ENCODE assay signal across 26 cellular contexts in the genomic region with DNA sequence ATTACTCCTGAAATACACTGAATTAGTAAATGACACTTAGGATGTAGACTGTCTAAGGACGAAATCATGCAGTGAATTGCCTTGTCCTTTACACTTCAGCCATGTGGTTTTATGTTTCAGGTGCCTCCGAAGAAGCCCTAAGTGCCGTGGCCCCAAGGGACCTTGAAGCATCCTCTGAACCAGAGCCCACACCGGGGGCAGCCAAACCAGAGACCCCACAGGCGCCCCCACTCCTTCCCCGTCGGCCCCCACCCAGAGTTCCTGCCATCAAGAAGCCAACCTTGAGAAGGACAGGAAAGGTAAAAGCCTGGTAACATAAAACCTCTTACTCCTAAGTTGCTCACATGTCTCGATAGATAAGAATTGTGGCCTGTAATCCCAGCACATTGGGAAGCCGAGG.
"Had no signal": no experiment of that assay in that cellular context is flagged by ENCODE, and none has a peak within 500 bp of the region (broad histone marks: within the 10 kb centered on the region; RNA-seq: fewer than 3 reads in every experiment).

No MANE protein-coding gene starts in this region.

- H3K4me1 ChIP-seq: pancreas, psoas muscle, right lobe of liver, suprapubic skin, testis, transverse colon, upper lobe of right lung, uterus had no signal

- H3K9me3 ChIP-seq: neutrophil, pancreas, psoas muscle, right lobe of liver, sigmoid colon, suprapubic skin, testis, tibial artery, transverse colon, upper lobe of right lung, uterus had no signal

- H3K27ac ChIP-seq: neutrophil, pancreas, psoas muscle, right lobe of liver, sigmoid colon, suprapubic skin, testis, tibial artery, transverse colon, upper lobe of right lung, uterus had no signal

- H3K27me3 ChIP-seq: neutrophil, pancreas, right lobe of liver, sigmoid colon, suprapubic skin, testis, tibial artery, transverse colon, upper lobe of right lung, uterus had no signal

- H3K4me3 ChIP-seq: pancreas, psoas muscle, right lobe of liver, sigmoid colon, suprapubic skin, testis, tibial artery, transverse colon, upper lobe of right lung, uterus had no signal

- H3K36me3 ChIP-seq: uterus had no signal

- ATAC-seq: naive thymus-derived CD8-positive, alpha-beta T cell; pancreas; psoas muscle; right cardiac atrium; right lobe of liver; stimulated activated memory B cell treated with anti-CD40 and anti-IgM and Interleukin-4, amounts not matched to agents 10 μg/mL and 1 μg/mL and 100 μg/mL, for 72 hours; stimulated activated naive CD8-positive, alpha-beta T cell treated with anti-CD3 and anti-CD28 coated beads, Interleukin-15, amount 100 ng/mL, for 72 hours; stimulated activated naive CD8-positive, alpha-beta T cell treated with anti-CD3 and anti-CD28 coated beads, Interleukin-15, Interleukin-2, amounts not matched to agents 100 U/mL and 50 U/mL, for 24 hours; upper lobe of right lung had no signal

- DNase-seq: naive thymus-derived CD8-positive, alpha-beta T cell; nephron progenitor cell; nucleus accumbens; pancreas; psoas muscle; right cardiac atrium; right lobe of liver; sigmoid colon; small intestine; stimulated activated CD4-positive, alpha-beta T cell treated with anti-CD3 and anti-CD28 coated beads, Interleukin-15, amount 100 ng/mL, for 24 hours; stimulated activated CD4-positive, alpha-beta T cell treated with anti-CD3 and anti-CD28 coated beads, Interleukin-2, amount 100 ng/mL, for 24 hours; stimulated activated CD4-positive, alpha-beta T cell treated with anti-CD3 and anti-CD28 coated beads, Interleukin-2, amount 100 ng/mL, for 48 hours; stimulated activated CD4-positive, alpha-beta T cell treated with anti-CD3 and anti-CD28 coated beads, Interleukin-4, amount 100 ng/mL, for 4 hours; stimulated activated CD8-positive, alpha-beta memory T cell treated with anti-CD3 and anti-CD28 coated beads, Interleukin-4, amount 100 ng/mL, for 48 hours; stimulated activated naive CD4-positive, alpha-beta T cell; stimulated activated naive CD8-positive, alpha-beta T cell treated with anti-CD3 and anti-CD28 coated beads, Interleukin-15, amount 100 ng/mL, for 72 hours; stimulated activated naive CD8-positive, alpha-beta T cell treated with anti-CD3 and anti-CD28 coated beads, Interleukin-15, Interleukin-2, amounts not matched to agents 100 U/mL and 50 U/mL, for 24 hours; substantia nigra; testis; tibial artery; transverse colon; upper lobe of right lung; uterus had no signal
